ENCODE assay signal across 1 cellular context in the genomic region with DNA sequence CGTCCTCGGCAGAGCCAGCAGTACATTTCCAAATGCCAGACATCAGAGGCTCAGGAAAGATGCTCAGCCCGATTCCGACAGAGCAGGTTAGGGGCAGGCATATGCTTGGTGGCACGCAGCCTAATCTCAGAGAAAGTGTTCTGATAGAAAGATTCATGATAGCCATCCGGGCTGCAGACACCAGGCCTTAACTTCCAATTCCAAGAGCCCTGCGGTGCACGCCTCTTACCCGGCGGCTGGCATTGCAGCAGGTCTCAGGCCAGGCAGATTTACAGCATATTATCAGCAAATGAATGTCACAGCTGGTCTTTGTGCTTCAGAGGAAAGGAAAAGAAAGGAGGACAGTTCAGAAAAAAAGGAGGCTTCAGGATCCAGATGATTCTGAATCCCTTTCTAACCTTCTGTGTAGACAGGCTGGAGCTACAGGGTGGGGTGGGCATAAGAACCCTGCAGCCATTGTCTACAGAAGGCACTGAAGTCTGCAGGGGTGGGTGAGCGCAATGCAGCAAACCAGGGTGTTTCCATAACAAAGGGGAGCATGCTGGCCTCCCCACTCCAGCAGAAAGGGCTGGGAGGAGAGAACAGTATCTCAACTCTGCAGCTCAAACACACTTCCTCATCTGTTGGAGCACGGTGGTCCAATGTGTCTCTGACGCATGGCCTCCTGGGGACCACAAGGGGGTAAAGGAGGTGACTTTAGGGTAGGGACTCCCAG.
A peak's percentile ranks its signal among the peaks of the same experiment; 100 is the strongest.
TF ChIP-seq lines count a peak whose summit lies in the region.

No MANE protein-coding gene starts in this region.

TF ChIP-seq in SK-N-SH treated with all-trans-retinoic acid at 6 μM for 48 hours, 23 proteins besides CTCF, POLR2A, EP300 and RAD21:
- TF ChIP-seq GLIS3 (CRISPR knock-in tag; IDR thresholded peaks at IDR 0.05) = no peak
- TF ChIP-seq TCF4 (CRISPR knock-in tag; IDR thresholded peaks at IDR 0.05; ENCODE audit: borderline replicate concordance) = peak; percentile 92
- no peak; the same call in 1 of the 2 replicates for TF ChIP-seq SNAI2 (CRISPR knock-in tag; IDR thresholded peaks at IDR 0.05)
- TF ChIP-seq PPARA (CRISPR knock-in tag; IDR thresholded peaks at IDR 0.05; ENCODE audit: borderline replicate concordance) = no peak
- no peak for TF ChIP-seq ZC3H10 (CRISPR knock-in tag; IDR thresholded peaks at IDR 0.05)
- no peak for TF ChIP-seq OSR1 (CRISPR knock-in tag; IDR thresholded peaks at IDR 0.05)
- no peak for TF ChIP-seq CSDC2 (CRISPR knock-in tag; IDR thresholded peaks at IDR 0.05)
- TF ChIP-seq ZNF70 (CRISPR knock-in tag; IDR thresholded peaks at IDR 0.05) = peak; percentile 74
- 0 out of 2 replicates have a peak, but pooled peaks have one; percentile 20 for TF ChIP-seq ISL1 (CRISPR knock-in tag; IDR thresholded peaks at IDR 0.05)
- no peak for TF ChIP-seq ZFP30 (CRISPR knock-in tag; IDR thresholded peaks at IDR 0.05)
- no peak for TF ChIP-seq ZFP3 (CRISPR knock-in tag; IDR thresholded peaks at IDR 0.05)
- TF ChIP-seq, protein P1, sequence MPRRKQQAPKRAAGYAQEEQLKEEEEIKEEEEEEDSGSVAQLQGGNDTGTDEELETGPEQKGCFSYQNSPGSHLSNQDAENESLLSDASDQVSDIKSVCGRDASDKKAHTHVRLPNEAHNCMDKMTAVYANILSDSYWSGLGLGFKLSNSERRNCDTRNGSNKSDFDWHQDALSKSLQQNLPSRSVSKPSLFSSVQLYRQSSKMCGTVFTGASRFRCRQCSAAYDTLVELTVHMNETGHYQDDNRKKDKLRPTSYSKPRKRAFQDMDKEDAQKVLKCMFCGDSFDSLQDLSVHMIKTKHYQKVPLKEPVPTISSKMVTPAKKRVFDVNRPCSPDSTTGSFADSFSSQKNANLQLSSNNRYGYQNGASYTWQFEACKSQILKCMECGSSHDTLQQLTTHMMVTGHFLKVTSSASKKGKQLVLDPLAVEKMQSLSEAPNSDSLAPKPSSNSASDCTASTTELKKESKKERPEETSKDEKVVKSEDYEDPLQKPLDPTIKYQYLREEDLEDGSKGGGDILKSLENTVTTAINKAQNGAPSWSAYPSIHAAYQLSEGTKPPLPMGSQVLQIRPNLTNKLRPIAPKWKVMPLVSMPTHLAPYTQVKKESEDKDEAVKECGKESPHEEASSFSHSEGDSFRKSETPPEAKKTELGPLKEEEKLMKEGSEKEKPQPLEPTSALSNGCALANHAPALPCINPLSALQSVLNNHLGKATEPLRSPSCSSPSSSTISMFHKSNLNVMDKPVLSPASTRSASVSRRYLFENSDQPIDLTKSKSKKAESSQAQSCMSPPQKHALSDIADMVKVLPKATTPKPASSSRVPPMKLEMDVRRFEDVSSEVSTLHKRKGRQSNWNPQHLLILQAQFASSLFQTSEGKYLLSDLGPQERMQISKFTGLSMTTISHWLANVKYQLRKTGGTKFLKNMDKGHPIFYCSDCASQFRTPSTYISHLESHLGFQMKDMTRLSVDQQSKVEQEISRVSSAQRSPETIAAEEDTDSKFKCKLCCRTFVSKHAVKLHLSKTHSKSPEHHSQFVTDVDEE (CRISPR knock-in tag; IDR thresholded peaks at IDR 0.05) = peak; percentile 94; the same call in 1 of the 2 replicates
- TF ChIP-seq, protein P2, sequence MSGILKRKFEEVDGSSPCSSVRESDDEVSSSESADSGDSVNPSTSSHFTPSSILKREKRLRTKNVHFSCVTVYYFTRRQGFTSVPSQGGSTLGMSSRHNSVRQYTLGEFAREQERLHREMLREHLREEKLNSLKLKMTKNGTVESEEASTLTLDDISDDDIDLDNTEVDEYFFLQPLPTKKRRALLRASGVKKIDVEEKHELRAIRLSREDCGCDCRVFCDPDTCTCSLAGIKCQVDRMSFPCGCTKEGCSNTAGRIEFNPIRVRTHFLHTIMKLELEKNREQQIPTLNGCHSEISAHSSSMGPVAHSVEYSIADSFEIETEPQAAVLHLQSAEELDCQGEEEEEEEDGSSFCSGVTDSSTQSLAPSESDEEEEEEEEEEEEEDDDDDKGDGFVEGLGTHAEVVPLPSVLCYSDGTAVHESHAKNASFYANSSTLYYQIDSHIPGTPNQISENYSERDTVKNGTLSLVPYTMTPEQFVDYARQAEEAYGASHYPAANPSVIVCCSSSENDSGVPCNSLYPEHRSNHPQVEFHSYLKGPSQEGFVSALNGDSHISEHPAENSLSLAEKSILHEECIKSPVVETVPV (CRISPR knock-in tag; IDR thresholded peaks at IDR 0.05) = no peak; the same call in 1 of the 2 replicates
- peak; percentile 11; the same call in 1 of the 2 replicates for TF ChIP-seq ZNF565 (CRISPR knock-in tag; conservative IDR thresholded peaks at IDR 0.05; ENCODE audit: low read depth)
TF ChIP-seq in SK-N-SH treated with all-trans-retinoic acid at 6 μM for 48 hours: peak in this region for 5.
